In the genomic region with DNA sequence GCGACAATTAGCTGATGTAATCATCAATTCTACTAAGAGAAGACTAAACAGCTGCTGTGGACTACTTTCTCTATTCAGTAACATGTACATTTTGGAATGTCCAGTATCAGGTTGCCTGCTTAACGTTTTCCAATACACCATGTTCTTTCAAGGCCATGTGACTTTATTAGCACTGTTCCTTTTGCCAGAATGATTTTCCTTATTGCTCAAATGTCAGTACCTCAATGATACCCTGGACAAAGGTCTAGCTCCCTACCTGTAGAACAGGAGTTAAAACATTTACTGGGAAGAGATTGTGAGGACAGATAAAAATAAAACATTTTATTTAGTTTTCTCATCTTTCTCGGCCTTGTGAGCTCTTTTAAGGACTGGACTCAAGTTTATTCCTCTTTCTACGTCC, we compare ENCODE assay signal across 16 cellular contexts. TPM values are rescaled to one million over a fixed set of nuclear protein-coding genes. Genes with fewer than 3 reads are reported as not detected.
A peak's percentile ranks its signal among the peaks of the same experiment; 100 is the strongest.
DNase-seq lines count a peak whose midpoint lies in the region; ATAC-seq, FAIRE-seq and TF ChIP-seq lines count a peak whose summit lies in the region.
"Had no signal": no experiment of that assay in that cellular context is flagged by ENCODE, and none has a peak within 500 bp of the region (broad histone marks: within the 10 kb centered on the region; RNA-seq: fewer than 3 reads in every experiment).

No MANE protein-coding gene starts in this region.

- ATAC-seq in T-helper 17 cell, result no peak
- peak; percentile 67 for ATAC-seq in mucosa of descending colon
- no peak for ATAC-seq in HG02885 (IDR thresholded peaks at IDR 0.05; ENCODE audit: poor library complexity, unreplicated experiment)
- ATAC-seq: GM12878, GM23338 had no signal

- H3K27ac ChIP-seq in small intestine (ENCODE audit: low read depth in 1 of 2, low read length in 1 of 2), result no peak overlapping the region

- H3K36me3 Mint-ChIP-seq in activated naive CD4-positive, alpha-beta T cell treated with anti-CD3 and anti-CD28 coated beads, Interleukin-2, amount 50 U/mL, for 24 hours, result peaks cover 3% of the 10 kb centered on the region
- peaks cover 8% of the 10 kb centered on the region for H3K36me3 Mint-ChIP-seq in activated naive CD4-positive, alpha-beta T cell treated with anti-CD3 and anti-CD28 coated beads for 36 hours (ENCODE audit: low read depth)
- H3K36me3 Mint-ChIP-seq in T-helper 17 cell (ENCODE audit: low read depth) (no peaks in the 10 kb centered on the region), endothelial cell (ENCODE audit: low read depth, unreplicated experiment) (no peaks in the 10 kb centered on the region)

- WGBS in small intestine, 3 donors, result 32 to 53% (median 44%) methylated on average over 4 of the region's 4 CpGs

- DNase-seq in activated naive CD4-positive, alpha-beta T cell treated with anti-CD3 and anti-CD28 coated beads for 36 hours, result no peak
- DNase-seq in T-helper 17 cell (no peak), mucosa of descending colon (no peak), small intestine (peak; percentile 73), endothelial cell (ENCODE audit: low spot score) (no peak), AML-193 (lab: John Stamatoyannopoulos, UW) (no peak)
- DNase-seq: ACHN; C1 segment of cervical spinal cord; CD4-positive, alpha-beta memory T cell; DMS79; H7 had no signal

- H3K4me3 ChIP-seq in mucosa of descending colon (no peak overlapping the region), small intestine (ENCODE audit: low read depth in 1 of 2, low read length in 2 of 2) (no peak overlapping the region)
- H3K4me3 ChIP-seq: GM12878, GM23338 had no signal

- intact Hi-C loops in activated naive CD4-positive, alpha-beta T cell treated with anti-CD3 and anti-CD28 coated beads for 36 hours (cut with micrococcal nuclease), result loop anchor here (5.0 kb wide), 1 partner anchor 637 kb away; no protein-coding TSS in a partner anchor
- intact Hi-C loops in mucosa of descending colon (cut with DNase I, micrococcal nuclease), result no loop called here

- TF ChIP-seq CTCF in mucosa of descending colon (IDR thresholded peaks at IDR 0.05) (no peak), endothelial cell (IDR thresholded peaks at IDR 0.05; ENCODE audit: unreplicated experiment) (no peak)

- no peak overlapping the region for H3K4me3 Mint-ChIP-seq in activated naive CD4-positive, alpha-beta T cell treated with anti-CD3 and anti-CD28 coated beads, Interleukin-2, amount 50 U/mL, for 24 hours
- H3K4me3 Mint-ChIP-seq in activated naive CD4-positive, alpha-beta T cell treated with anti-CD3 and anti-CD28 coated beads for 36 hours, result no peak overlapping the region
- no peak overlapping the region for H3K4me3 Mint-ChIP-seq in T-helper 17 cell
- H3K4me3 Mint-ChIP-seq in endothelial cell (ENCODE audit: unreplicated experiment), result no peak overlapping the region
- H3K4me3 Mint-ChIP-seq: B cell; CD4-positive, alpha-beta memory T cell; GM23338 had no signal

- H3K36me3 ChIP-seq in mucosa of descending colon (ENCODE audit: low read depth) (no peaks in the 10 kb centered on the region), small intestine (ENCODE audit: control insufficient read depth in 2 of 2, insufficient read depth in 2 of 2, low read length in 2 of 2) (no peaks in the 10 kb centered on the region)

- peaks cover 12% of the 10 kb centered on the region for H3K4me1 ChIP-seq in mucosa of descending colon (ENCODE audit: low read depth)
- peaks cover 0 to 7% of the 10 kb centered on the region in 2 donors for H3K4me1 ChIP-seq in small intestine (ENCODE audit: control insufficient read depth in 2 of 2, insufficient read depth in 1 of 2, low read depth in 1 of 2, low read length in 1 of 2)

- no peak for FAIRE-seq in small intestine (lab: Jason Lieb, UNC)
- FAIRE-seq: GM12878 had no signal

- no peaks in the 10 kb centered on the region for H3K27me3 ChIP-seq in small intestine (ENCODE audit: control insufficient read depth in 2 of 2, insufficient read depth in 2 of 2, low read length in 2 of 2)

- no peaks in the 10 kb centered on the region for H3K27me3 Mint-ChIP-seq in activated naive CD4-positive, alpha-beta T cell treated with anti-CD3 and anti-CD28 coated beads, Interleukin-2, amount 50 U/mL, for 24 hours
- H3K27me3 Mint-ChIP-seq in activated naive CD4-positive, alpha-beta T cell treated with anti-CD3 and anti-CD28 coated beads for 36 hours (ENCODE audit: low read depth), result no peaks in the 10 kb centered on the region
- H3K27me3 Mint-ChIP-seq in T-helper 17 cell (no peaks in the 10 kb centered on the region), endothelial cell (ENCODE audit: unreplicated experiment) (no peaks in the 10 kb centered on the region)
- H3K27me3 Mint-ChIP-seq: B cell; CD4-positive, alpha-beta memory T cell had no signal

- H3K9me3 ChIP-seq in T-helper 17 cell (ENCODE audit: control insufficient read depth, low read length, poor library complexity, severe bottlenecking) (no peaks in the 10 kb centered on the region), mucosa of descending colon (no peaks in the 10 kb centered on the region), small intestine (ENCODE audit: control insufficient read depth, low read depth) (no peaks in the 10 kb centered on the region)

- CTCF ChIA-PET in activated naive CD4-positive, alpha-beta T cell treated with anti-CD3 and anti-CD28 coated beads for 36 hours (lab: Charles Lee), result interaction anchor here (0.6 to 1.3 kb wide), 2 partner anchors 14 to 72 kb away, joined by 3 to 7 read pairs; no protein-coding TSS in a partner anchor

- H3K9me3 Mint-ChIP-seq in activated naive CD4-positive, alpha-beta T cell treated with anti-CD3 and anti-CD28 coated beads, Interleukin-2, amount 50 U/mL, for 24 hours, result no peaks in the 10 kb centered on the region
- H3K9me3 Mint-ChIP-seq in activated naive CD4-positive, alpha-beta T cell treated with anti-CD3 and anti-CD28 coated beads for 36 hours, result no peaks in the 10 kb centered on the region
- no peaks in the 10 kb centered on the region for H3K9me3 Mint-ChIP-seq in endothelial cell (ENCODE audit: unreplicated experiment)
- H3K9me3 Mint-ChIP-seq: CD4-positive, alpha-beta memory T cell; GM23338 had no signal

- peak overlapping the region; percentile 66 for H3K27ac Mint-ChIP-seq in activated naive CD4-positive, alpha-beta T cell treated with anti-CD3 and anti-CD28 coated beads, Interleukin-2, amount 50 U/mL, for 24 hours
- no peak overlapping the region for H3K27ac Mint-ChIP-seq in activated naive CD4-positive, alpha-beta T cell treated with anti-CD3 and anti-CD28 coated beads for 36 hours
- H3K27ac Mint-ChIP-seq in T-helper 17 cell (peak overlapping the region; percentile 62), endothelial cell (ENCODE audit: unreplicated experiment) (no peak overlapping the region)
- H3K27ac Mint-ChIP-seq: B cell, GM23338 had no signal

- peaks cover 33% of the 10 kb centered on the region for H3K4me1 Mint-ChIP-seq in activated naive CD4-positive, alpha-beta T cell treated with anti-CD3 and anti-CD28 coated beads, Interleukin-2, amount 50 U/mL, for 24 hours
- H3K4me1 Mint-ChIP-seq in activated naive CD4-positive, alpha-beta T cell treated with anti-CD3 and anti-CD28 coated beads for 36 hours (ENCODE audit: low read depth), result peaks cover 21% of the 10 kb centered on the region
- H3K4me1 Mint-ChIP-seq in T-helper 17 cell (peaks cover 25% of the 10 kb centered on the region), endothelial cell (ENCODE audit: unreplicated experiment) (peaks cover 4% of the 10 kb centered on the region)

RNA-seq across cellular contexts. Expression of gene RBM26, which starts 3.8 kb away (rescaled TPM):
- 10 to 100 TPM; 44.4 to 44.7 TPM for total RNA-seq in activated naive CD4-positive, alpha-beta T cell treated with anti-CD3 and anti-CD28 coated beads for 36 hours
- total RNA-seq in T-helper 17 cell (10 to 100 TPM; 61.8 to 64.6 TPM), mucosa of descending colon (10 to 100 TPM; 34.0 to 42.8 (median 35.6) TPM), endothelial cell (ENCODE audit: unreplicated experiment) (49.5 TPM)
- polyA plus RNA-seq in small intestine, result 10 to 100 TPM in 2 of 3 donors, 1 to 10 TPM in 1; 7.6 to 14.9 (median 11.0) TPM

Comparison
In these comparisons a context has a peak if more than half of its experiments do, and no peak if none do; other contexts are left out.
1. H3K27ac Mint-ChIP-seq: peak in activated naive CD4-positive, alpha-beta T cell treated with anti-CD3 and anti-CD28 coated beads, Interleukin-2, amount 50 U/mL, for 24 hours (single experiment) and T-helper 17 cell (single experiment); none in activated naive CD4-positive, alpha-beta T cell treated with anti-CD3 and anti-CD28 coated beads for 36 hours (single experiment) and endothelial cell (single experiment).